21 cellular contexts compared by ENCODE assay signal in genomic region chr5:136622737-136623136, GRCh38.
"Had no signal": no experiment of that assay in that cellular context is flagged by ENCODE, and none has a peak within 500 bp of the region (broad histone marks: within the 10 kb centered on the region; RNA-seq: fewer than 3 reads in every experiment).

No MANE protein-coding gene starts in this region.

- H3K4me3 ChIP-seq: colonic mucosa, lower lobe of right lung, stomach, suprapubic skin, tibial nerve had no signal

- ATAC-seq: foreskin keratinocyte; left lobe of liver; lower lobe of right lung; sciatic nerve; stimulated activated memory B cell treated with anti-CD40 and anti-IgM and Interleukin-4, amounts not matched to agents 10 μg/mL and 1 μg/mL and 100 μg/mL, for 72 hours had no signal

- DNase-seq: activated CD4-positive, alpha-beta T cell treated with anti-CD3 and anti-CD28 coated beads for 4 hours; activated CD4-positive, alpha-beta T cell treated with anti-CD3 and anti-CD28 coated beads, Interleukin-2, amount 50 U/mL, for 48 hours; activated CD4-positive, CD25-positive, alpha-beta regulatory T cell; activated naive CD4-positive, alpha-beta T cell treated with Interleukin-2 at 50 U/mL for 16 hours; activated naive CD8-positive, alpha-beta T cell treated with anti-CD3 and anti-CD28 coated beads for 36 hours; activated T-cell treated with anti-CD3 and anti-CD28 coated beads, Interleukin-2, amount 50 U/mL, for 48 hours; colonic mucosa; endodermal cell; foreskin keratinocyte; kidney; lower lobe of right lung; naive B cell; nucleus accumbens; small intestine; stimulated activated CD4-positive, alpha-beta T cell treated with anti-CD3 and anti-CD28 coated beads, Interleukin-15, amount 100 ng/mL, for 24 hours; stomach had no signal
